Comparison of ENCODE assay signal across 29 cellular contexts in genomic region chr18:12434541-12434929, GRCh38. TPM values are rescaled to one million over a fixed set of nuclear protein-coding genes. Genes with fewer than 3 reads are reported as not detected.
"Had no signal": no experiment of that assay in that cellular context is flagged by ENCODE, and none has a peak within 500 bp of the region (broad histone marks: within the 10 kb centered on the region; RNA-seq: fewer than 3 reads in every experiment).

No MANE protein-coding gene starts in this region.

- H3K36me3 Mint-ChIP-seq: natural killer cell treated with Interleukin-12 subunit alpha and Interleukin-12 subunit beta and Interleukin-15 and Interleukin-18, amount 100 ng/mL, for 72 hours; stimulated activated effector memory CD8-positive, alpha-beta T cell treated with anti-CD3 and anti-CD28 coated beads, Interleukin-12 subunit alpha, Interleukin-12 subunit beta, amount 100 ng/mL, for 72 hours had no signal

- H3K79me2 ChIP-seq: parathyroid adenoma had no signal

- H2AFZ ChIP-seq: neural progenitor cell, parathyroid adenoma had no signal

- ATAC-seq: heart left ventricle; left colon; left lung; mucosa of descending colon; naive thymus-derived CD4-positive, alpha-beta T cell; stimulated activated effector memory CD8-positive, alpha-beta T cell treated with anti-CD3 and anti-CD28 coated beads, Interleukin-12 subunit alpha, Interleukin-12 subunit beta, amount 100 ng/mL, for 72 hours had no signal

- H3K27me3 ChIP-seq: heart left ventricle, left lung, neural progenitor cell, neutrophil, right atrium auricular region, right lobe of liver, suprapubic skin, tibial artery, uterus had no signal

- H3K4me1 Mint-ChIP-seq: immature natural killer cell; naive thymus-derived CD4-positive, alpha-beta T cell; neural progenitor cell; stimulated activated effector memory CD8-positive, alpha-beta T cell treated with anti-CD3 and anti-CD28 coated beads, Interleukin-12 subunit alpha, Interleukin-12 subunit beta, amount 100 ng/mL, for 72 hours had no signal

- H3K4me1 ChIP-seq: heart left ventricle, left lung, neural progenitor cell, parathyroid adenoma, right atrium auricular region, right lobe of liver, suprapubic skin, tibial artery, uterus had no signal

- H3K4me3 Mint-ChIP-seq: immature natural killer cell; naive thymus-derived CD4-positive, alpha-beta T cell; natural killer cell treated with Interleukin-12 subunit alpha and Interleukin-12 subunit beta and Interleukin-15 and Interleukin-18, amount 100 ng/mL, for 72 hours; neural progenitor cell; stimulated activated effector memory CD8-positive, alpha-beta T cell treated with anti-CD3 and anti-CD28 coated beads, Interleukin-12 subunit alpha, Interleukin-12 subunit beta, amount 100 ng/mL, for 72 hours; stimulated activated naive CD8-positive, alpha-beta T cell treated with anti-CD3 and anti-CD28 coated beads, Interleukin-15, Interleukin-2, amounts not matched to agents 100 ng/mL and 50 ng/mL, for 24 hours had no signal

- H3K9me3 ChIP-seq: heart left ventricle, left lung, mucosa of descending colon, neutrophil, right atrium auricular region, right lobe of liver, suprapubic skin, thoracic aorta, tibial artery, uterus had no signal

- H3K27me3 Mint-ChIP-seq: naive thymus-derived CD4-positive, alpha-beta T cell; stimulated activated naive CD8-positive, alpha-beta T cell treated with anti-CD3 and anti-CD28 coated beads, Interleukin-15, Interleukin-2, amounts not matched to agents 100 ng/mL and 50 ng/mL, for 24 hours had no signal

- DNase-seq: heart left ventricle; hypothalamus; immature natural killer cell; kidney; left colon; mesendoderm; midbrain; mucosa of descending colon; naive thymus-derived CD4-positive, alpha-beta T cell; occipital lobe; right lobe of liver; stimulated activated CD4-positive, alpha-beta T cell treated with anti-CD3 and anti-CD28 coated beads, Interleukin-4, amount 100 ng/mL, for 24 hours; stimulated activated naive CD4-positive, alpha-beta T cell; tibial artery; trophoblast cell; uterus had no signal

- H3K27ac Mint-ChIP-seq: immature natural killer cell; natural killer cell treated with Interleukin-12 subunit alpha and Interleukin-12 subunit beta and Interleukin-15 and Interleukin-18, amount 100 ng/mL, for 72 hours; neural progenitor cell; stimulated activated effector memory CD8-positive, alpha-beta T cell treated with anti-CD3 and anti-CD28 coated beads, Interleukin-12 subunit alpha, Interleukin-12 subunit beta, amount 100 ng/mL, for 72 hours; stimulated activated naive CD8-positive, alpha-beta T cell treated with anti-CD3 and anti-CD28 coated beads, Interleukin-15, Interleukin-2, amounts not matched to agents 100 ng/mL and 50 ng/mL, for 24 hours had no signal

- H3K4me3 ChIP-seq: heart left ventricle, left lung, lung, mucosa of descending colon, neural progenitor cell, right atrium auricular region, right lobe of liver, skin epidermis, suprapubic skin, thoracic aorta, tibial artery, uterus had no signal

- H3K36me3 ChIP-seq: neural progenitor cell, neutrophil, right lobe of liver, uterus had no signal

- FAIRE-seq: islet of Langerhans, kidney had no signal

- H3K27ac ChIP-seq: heart left ventricle, left lung, neural progenitor cell, neutrophil, parathyroid adenoma, right atrium auricular region, right lobe of liver, skin epidermis, suprapubic skin, thoracic aorta, tibial artery, uterus had no signal

- H3K4me2 ChIP-seq: neural progenitor cell had no signal

- H3K9me3 Mint-ChIP-seq: immature natural killer cell; natural killer cell treated with Interleukin-12 subunit alpha and Interleukin-12 subunit beta and Interleukin-15 and Interleukin-18, amount 100 ng/mL, for 72 hours; neural progenitor cell; stimulated activated effector memory CD8-positive, alpha-beta T cell treated with anti-CD3 and anti-CD28 coated beads, Interleukin-12 subunit alpha, Interleukin-12 subunit beta, amount 100 ng/mL, for 72 hours; stimulated activated naive CD8-positive, alpha-beta T cell treated with anti-CD3 and anti-CD28 coated beads, Interleukin-15, Interleukin-2, amounts not matched to agents 100 ng/mL and 50 ng/mL, for 24 hours had no signal

RNA-seq across cellular contexts. Expression of gene PRELID3A, which starts 26.8 kb away (rescaled TPM):
- polyA plus RNA-seq: immature natural killer cell; naive thymus-derived CD4-positive, alpha-beta T cell had no signal
